In genomic region chr2:212181646-212182045, GRCh38 we compare ENCODE assay signal across 21 cellular contexts.
"Had no signal": no experiment of that assay in that cellular context is flagged by ENCODE, and none has a peak within 500 bp of the region (broad histone marks: within the 10 kb centered on the region; RNA-seq: fewer than 3 reads in every experiment).

No MANE protein-coding gene starts in this region.

- H3K4me1 ChIP-seq: colonic mucosa, foreskin keratinocyte, gastroesophageal sphincter, heart left ventricle, pancreas, right atrium auricular region, tibial nerve, upper lobe of left lung had no signal

- H3K9me3 ChIP-seq: colonic mucosa, gastroesophageal sphincter, heart left ventricle, mucosa of descending colon, neutrophil, pancreas, right atrium auricular region, thoracic aorta, tibial nerve, upper lobe of left lung had no signal

- H3K27ac ChIP-seq: colonic mucosa, epithelial cell of prostate, foreskin keratinocyte, gastroesophageal sphincter, heart left ventricle, hepatocyte, neutrophil, pancreas, right atrium auricular region, thoracic aorta, tibial nerve, upper lobe of left lung had no signal

- H3K27me3 ChIP-seq: colonic mucosa, gastroesophageal sphincter, heart left ventricle, hepatocyte, neutrophil, pancreas, right atrium auricular region, tibial nerve, upper lobe of left lung had no signal

- DNase-seq: colonic mucosa; effector CD8-positive, alpha-beta T cell; endodermal cell; foreskin keratinocyte; heart left ventricle; islet precursor cell; left ventricle myocardium superior; mucosa of descending colon; naive B cell; pancreas; stimulated activated CD4-positive, alpha-beta T cell treated with anti-CD3 and anti-CD28 coated beads, Interleukin-4, amount 100 ng/mL, for 4 hours; stimulated activated naive CD8-positive, alpha-beta T cell treated with anti-CD3 and anti-CD28 coated beads, Interleukin-15, Interleukin-2, amounts not matched to agents 100 U/mL and 50 U/mL, for 24 hours; upper lobe of left lung had no signal

- H3K4me3 ChIP-seq: colonic mucosa, gastroesophageal sphincter, heart left ventricle, hepatocyte, lung, mucosa of descending colon, pancreas, right atrium auricular region, thoracic aorta, tibial nerve, upper lobe of left lung had no signal

- H3K36me3 ChIP-seq: colonic mucosa, gastroesophageal sphincter, heart left ventricle, neutrophil, pancreas, right atrium auricular region, thoracic aorta, tibial nerve, upper lobe of left lung had no signal
